Comparison of ENCODE assay signal across 1 cellular context in genomic region chr21:33399821-33400220, GRCh38.
TF ChIP-seq lines count a peak whose summit lies in the region.

No MANE protein-coding gene starts in this region.

TF ChIP-seq in GM12878, 131 proteins besides CTCF, POLR2A, EP300 and RAD21 (continued from another document):
- no peak for TF ChIP-seq ZBTB11 (CRISPR knock-in tag; IDR thresholded peaks at IDR 0.05)
